In genomic region chr13:45368571-45368970, GRCh38 we compare ENCODE assay signal across 10 cellular contexts. TPM values are rescaled to one million over a fixed set of nuclear protein-coding genes. Genes with fewer than 3 reads are reported as not detected.
DNase-seq lines count a peak whose midpoint lies in the region; ATAC-seq and TF ChIP-seq lines count a peak whose summit lies in the region.
"Had no signal": no experiment of that assay in that cellular context is flagged by ENCODE, and none has a peak within 500 bp of the region (broad histone marks: within the 10 kb centered on the region; RNA-seq: fewer than 3 reads in every experiment).

No MANE protein-coding gene starts in this region.

- TF ChIP-seq CTCF in RWPE2 (IDR thresholded peaks at IDR 0.05; ENCODE audit: poor library complexity, severe bottlenecking) = no peak
- TF ChIP-seq CTCF in chondrocyte (IDR thresholded peaks at IDR 0.05) = no peak
- no peak for TF ChIP-seq CTCF in osteocyte (IDR thresholded peaks at IDR 0.05)
- TF ChIP-seq CTCF in ovary (IDR thresholded peaks at IDR 0.05) = no peak

- peak; percentile 33; the same call in 1 of the 3 replicates for ATAC-seq in RWPE2 (ENCODE audit: low read depth)

- intact Hi-C loops in ovary (cut with DNase I) = no loop called here

- peaks cover 13% of the 10 kb centered on the region for H3K36me3 Mint-ChIP-seq in chondrocyte (ENCODE audit: low read depth)
- H3K36me3 Mint-ChIP-seq in osteocyte (ENCODE audit: unreplicated experiment) = peaks cover 26% of the 10 kb centered on the region

- peak overlapping the region; percentile 91 for H3K27ac ChIP-seq in RWPE2 (ENCODE audit: poor library complexity, severe bottlenecking)
- H3K27ac ChIP-seq in ovary = no peak overlapping the region

- no peaks in the 10 kb centered on the region for H3K9me3 ChIP-seq in RWPE2 (ENCODE audit: severe bottlenecking)
- no peaks in the 10 kb centered on the region for H3K9me3 ChIP-seq in ovary
- H3K9me3 ChIP-seq: colonic mucosa had no signal

- TF ChIP-seq POLR2A in ovary (IDR thresholded peaks at IDR 0.05) = no peak

- H3K4me3 ChIP-seq in RWPE2 (ENCODE audit: severe bottlenecking) (no peak overlapping the region), ovary (no peak overlapping the region)
- H3K4me3 ChIP-seq: colonic mucosa had no signal

- 41 to 64% (median 59%) methylated on average over 3 of the region's 3 CpGs for WGBS in ovary, 3 donors

- H3K9me3 Mint-ChIP-seq in chondrocyte (ENCODE audit: low read depth) (peaks cover 4% of the 10 kb centered on the region), osteocyte (ENCODE audit: unreplicated experiment) (peaks cover 4% of the 10 kb centered on the region)

- H3K36me3 ChIP-seq in RWPE2 (ENCODE audit: low read depth) (0 out of 2 replicates have a peak, but pooled peaks cover 10% of the 10 kb centered on the region), ovary (no peaks in the 10 kb centered on the region)
- H3K36me3 ChIP-seq: colonic mucosa had no signal

- H3K27me3 ChIP-seq in RWPE2 (ENCODE audit: insufficient read depth, poor library complexity, severe bottlenecking) (no peaks in the 10 kb centered on the region), ovary (no peaks in the 10 kb centered on the region)
- H3K27me3 ChIP-seq: colonic mucosa had no signal

- H3K4me3 Mint-ChIP-seq in chondrocyte (ENCODE audit: unreplicated experiment) (no peak overlapping the region), osteocyte (ENCODE audit: unreplicated experiment) (peak overlapping the region; percentile 44)

- peak; percentile 19 for DNase-seq in H4 (ENCODE audit: low spot score)
- DNase-seq in RWPE2 (ENCODE audit: low spot score) = peak; percentile 5
- DNase-seq in chondrocyte (ENCODE audit: low spot score) = no peak
- DNase-seq in osteocyte (ENCODE audit: extremely low spot score, unreplicated experiment) = no peak
- no peak for DNase-seq in ovary
- DNase-seq in HUDEP-2 (lab: John Stamatoyannopoulos, UW; ENCODE audit: unreplicated experiment in 76 of 76) = no peak
- DNase-seq in cerebellar cortex (ENCODE audit: low spot score) = no peak
- DNase-seq: colonic mucosa, DND-41, glutamatergic neuron had no signal

- H3K27ac Mint-ChIP-seq in chondrocyte (ENCODE audit: unreplicated experiment) = peak overlapping the region; percentile 85
- H3K27ac Mint-ChIP-seq in osteocyte (ENCODE audit: unreplicated experiment) = peak overlapping the region; percentile 96

- H3K4me1 Mint-ChIP-seq in chondrocyte (ENCODE audit: low read depth) = peaks cover 55% of the 10 kb centered on the region
- H3K4me1 Mint-ChIP-seq in osteocyte (ENCODE audit: unreplicated experiment) = peaks cover 56% of the 10 kb centered on the region

- no peak for TF ChIP-seq EP300 in ovary (IDR thresholded peaks at IDR 0.05)

- H3K27me3 Mint-ChIP-seq in chondrocyte (ENCODE audit: low read depth) (no peaks in the 10 kb centered on the region), osteocyte (ENCODE audit: unreplicated experiment) (no peaks in the 10 kb centered on the region)

- H3K4me1 ChIP-seq in RWPE2 (ENCODE audit: insufficient read depth, poor library complexity, severe bottlenecking) = peaks cover 37% of the 10 kb centered on the region
- H3K4me1 ChIP-seq in ovary (ENCODE audit: insufficient read depth) = peaks cover 3% of the 10 kb centered on the region
- H3K4me1 ChIP-seq: colonic mucosa had no signal

RNA-seq across cellular contexts. Expression of gene TPT1, which starts 27.6 kb away (rescaled TPM):
- total RNA-seq in H4 (2014; rRNA removed; shearing (Covaris generic)) = 2,361 and 2,437 TPM in 2 replicates
- total RNA-seq in chondrocyte (2,987 to 3,118 TPM (median 2,990 TPM) in 3 replicates), osteocyte (3,315 and 3,393 TPM in 2 replicates), ovary (1,000 to 10,000 TPM; 4,694 to 8,633 (median 7,041) TPM)
- over 10,000 TPM; 11,087 to 14,373 TPM for polyA plus RNA-seq in ovary

RNA-seq across cellular contexts. Expression of gene SLC25A30, which starts 49.6 kb away (rescaled TPM):
- total RNA-seq in H4 (2014; rRNA removed; shearing (Covaris generic)) = 5.5 and 7.1 TPM in 2 replicates
- total RNA-seq in chondrocyte = 11.6 to 15.0 TPM (median 13.4 TPM) in 3 replicates
- total RNA-seq in osteocyte = 8.9 and 12.0 TPM in 2 replicates
- total RNA-seq in ovary = 10 to 100 TPM; 10.7 to 33.4 (median 22.8) TPM
- 10 to 100 TPM; 11.5 to 23.2 TPM for polyA plus RNA-seq in ovary

Comparison
In these comparisons a context has a peak if more than half of its experiments do, and no peak if none do; other contexts are left out.
1. DNase-seq: peak in H4 (single experiment) and RWPE2 (single experiment); none in chondrocyte (single experiment), osteocyte (single experiment), ovary (0 of 5), HUDEP-2 (0 of 76) and cerebellar cortex (single experiment).